Comparison of ENCODE assay signal across 1 cellular context in genomic region chr12:122225683-122226365, GRCh38.
TF ChIP-seq lines count a peak whose summit lies in the region.

Gene DIABLO (minus strand): TSS chr12:122226052. CDS start chr12:122226014, 38 bp downstream.

TF ChIP-seq in WTC11, 78 proteins besides CTCF, POLR2A, EP300 and RAD21 (continued from another document):
- no peak for TF ChIP-seq MLX (CRISPR knock-in tag; IDR thresholded peaks at IDR 0.05)
- TF ChIP-seq SOX15 (CRISPR knock-in tag; IDR thresholded peaks at IDR 0.05): no peak
- TF ChIP-seq TEAD1 (CRISPR knock-in tag; IDR thresholded peaks at IDR 0.05): 0 out of 2 replicates have a peak, but pooled peaks have one; percentile 67
